15 cellular contexts compared by ENCODE assay signal in the genomic region with DNA sequence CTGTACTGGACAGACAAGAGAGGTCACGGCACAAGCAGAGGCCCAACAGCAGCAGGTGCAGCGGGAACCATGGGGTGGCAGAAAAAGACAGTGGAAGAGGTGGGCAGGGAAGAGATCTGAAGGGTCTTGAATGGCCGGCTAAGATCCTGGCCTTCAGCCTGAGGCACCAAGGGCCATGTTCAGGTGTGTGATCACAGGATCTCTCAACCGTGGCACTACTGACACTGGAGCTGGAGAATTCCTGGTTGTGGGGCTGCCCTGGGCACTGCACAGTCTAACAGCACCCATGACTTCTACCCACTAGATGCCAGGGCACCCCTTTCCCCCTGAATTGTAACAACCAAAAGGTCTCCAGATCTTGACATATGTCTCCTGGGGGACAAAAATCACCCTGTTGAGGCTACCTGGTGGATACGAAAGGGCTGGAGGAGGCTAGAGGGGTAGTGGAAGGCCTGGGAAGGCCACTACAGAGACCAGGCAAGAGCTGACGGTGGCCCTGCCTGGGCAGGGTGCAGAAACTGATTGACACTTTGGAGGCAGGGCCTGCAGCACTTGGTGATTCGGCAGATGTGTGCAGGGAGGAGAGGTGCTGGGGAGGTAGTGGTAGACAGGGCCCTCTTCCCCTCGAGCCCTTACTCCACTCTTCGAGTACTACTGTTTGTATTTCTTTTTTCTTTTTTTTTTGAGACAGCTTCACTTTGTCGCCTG. TPM values are rescaled to one million over a fixed set of nuclear protein-coding genes. Genes with fewer than 3 reads are reported as not detected.
DNase-seq lines count a peak whose midpoint lies in the region; ATAC-seq and TF ChIP-seq lines count a peak whose summit lies in the region.
"Had no signal": no experiment of that assay in that cellular context is flagged by ENCODE, and none has a peak within 500 bp of the region (broad histone marks: within the 10 kb centered on the region; RNA-seq: fewer than 3 reads in every experiment).

No MANE protein-coding gene starts in this region.

- no peak for TF ChIP-seq EP300 in sigmoid colon (IDR thresholded peaks at IDR 0.05)

- 93 to 97% methylated on average over 7 to 10 of the region's 10 CpGs for WGBS in endodermal cell (ENCODE audit: insufficient coverage in 1 of 2, insufficient read length in 1 of 2), 2 experiments
- WGBS in sigmoid colon, 2 donors, result 81 to 85% methylated on average over 10 of the region's 10 CpGs

- H3K27ac Mint-ChIP-seq in CD4-positive, CD25-positive, alpha-beta regulatory T cell, result peak overlapping the region; percentile 42 to 93 (median 73)
- peak overlapping the region; percentile 69 for H3K27ac Mint-ChIP-seq in endodermal cell

- H3K27me3 ChIP-seq in CD4-positive, CD25-positive, alpha-beta regulatory T cell (ENCODE audit: control insufficient read depth, insufficient read depth, low read length), result no peaks in the 10 kb centered on the region
- H3K27me3 ChIP-seq in OCI-LY3 (ENCODE audit: low read depth, low read length) (no peaks in the 10 kb centered on the region), endodermal cell (ENCODE audit: control insufficient read depth, insufficient read depth, low read length, poor library complexity, severe bottlenecking) (no peaks in the 10 kb centered on the region), sigmoid colon (no peaks in the 10 kb centered on the region)

- peaks cover 11% of the 10 kb centered on the region for H3K36me3 ChIP-seq in CD4-positive, CD25-positive, alpha-beta regulatory T cell (ENCODE audit: control insufficient read depth, insufficient read depth, low read length)
- H3K36me3 ChIP-seq in OCI-LY3 (replicated peaks; ENCODE audit: low read depth, low read length) (peaks cover 55% of the 10 kb centered on the region), endodermal cell (ENCODE audit: control insufficient read depth, insufficient read depth, low read length) (peaks cover 67% of the 10 kb centered on the region), sigmoid colon (peaks cover 0 to 11% (median 6%) of the 10 kb centered on the region in 4 donors)

- TF ChIP-seq POLR2A in sigmoid colon (IDR thresholded peaks at IDR 0.05), result no peak

- no peaks in the 10 kb centered on the region for H3K27me3 Mint-ChIP-seq in CD4-positive, CD25-positive, alpha-beta regulatory T cell
- no peaks in the 10 kb centered on the region for H3K27me3 Mint-ChIP-seq in endodermal cell (ENCODE audit: insufficient read depth)
- H3K27me3 Mint-ChIP-seq: activated naive CD8-positive, alpha-beta T cell treated with anti-CD3 and anti-CD28 coated beads for 36 hours had no signal

- no peak overlapping the region for H3K27ac ChIP-seq in CD4-positive, CD25-positive, alpha-beta regulatory T cell (ENCODE audit: insufficient read depth, low read length, poor library complexity, severe bottlenecking)
- H3K27ac ChIP-seq in OCI-LY3 (ENCODE audit: low read length) (peak overlapping the region; percentile 94), endodermal cell (ENCODE audit: low read depth, low read length) (no peak overlapping the region), sigmoid colon (peak overlapping the region; percentile 96 to 99 (median 98))

- H3K4me3 Mint-ChIP-seq in CD4-positive, CD25-positive, alpha-beta regulatory T cell, result peak overlapping the region in 1 of 4 donors; percentile 15
- no peak overlapping the region for H3K4me3 Mint-ChIP-seq in endodermal cell
- H3K4me3 Mint-ChIP-seq: activated naive CD8-positive, alpha-beta T cell treated with anti-CD3 and anti-CD28 coated beads for 36 hours had no signal

- peaks cover 7% of the 10 kb centered on the region for H3K36me3 Mint-ChIP-seq in CD4-positive, CD25-positive, alpha-beta regulatory T cell
- H3K36me3 Mint-ChIP-seq in endodermal cell (ENCODE audit: low read depth), result peaks cover 57% of the 10 kb centered on the region

- peaks cover 66% of the 10 kb centered on the region for H4K20me1 ChIP-seq in OCI-LY3 (ENCODE audit: insufficient read depth, low read length)

- H3K4me3 ChIP-seq in CD4-positive, CD25-positive, alpha-beta regulatory T cell (ENCODE audit: low read depth, low read length), result no peak overlapping the region
- H3K4me3 ChIP-seq in OCI-LY3 (ENCODE audit: low read length) (peak overlapping the region; percentile 7; the same call in 1 of the 2 replicates), endodermal cell (ENCODE audit: low read length) (no peak overlapping the region), sigmoid colon (no peak overlapping the region)
- H3K4me3 ChIP-seq: mucosa of descending colon had no signal

- peaks cover 15 to 77% (median 39%) of the 10 kb centered on the region in 4 donors for H3K4me1 Mint-ChIP-seq in CD4-positive, CD25-positive, alpha-beta regulatory T cell
- H3K4me1 Mint-ChIP-seq in endodermal cell, result peaks cover 25% of the 10 kb centered on the region

- no peak overlapping the region for H2AFZ ChIP-seq in OCI-LY3 (ENCODE audit: low read depth, low read length)

- H3K9me3 Mint-ChIP-seq in CD4-positive, CD25-positive, alpha-beta regulatory T cell, result no peaks in the 10 kb centered on the region
- no peaks in the 10 kb centered on the region for H3K9me3 Mint-ChIP-seq in endodermal cell
- H3K9me3 Mint-ChIP-seq: activated naive CD8-positive, alpha-beta T cell treated with anti-CD3 and anti-CD28 coated beads for 36 hours had no signal

- no peak for TF ChIP-seq CTCF in OCI-LY3 (IDR thresholded peaks at IDR 0.05; ENCODE audit: low read depth, low read length)
- no peak for TF ChIP-seq CTCF in endodermal cell (conservative IDR thresholded peaks at IDR 0.05)
- no peak for TF ChIP-seq CTCF in sigmoid colon (IDR thresholded peaks at IDR 0.05)

- peaks cover 84% of the 10 kb centered on the region for H3K79me2 ChIP-seq in OCI-LY3 (ENCODE audit: low read length)

- peaks cover 28% of the 10 kb centered on the region for H3K4me1 ChIP-seq in CD4-positive, CD25-positive, alpha-beta regulatory T cell (ENCODE audit: control insufficient read depth, insufficient read depth, low read length, poor library complexity, severe bottlenecking)
- H3K4me1 ChIP-seq in OCI-LY3 (ENCODE audit: low read length), result peaks cover 99% of the 10 kb centered on the region
- H3K4me1 ChIP-seq in endodermal cell (ENCODE audit: control insufficient read depth, insufficient read depth, low read length), result peaks cover 8% of the 10 kb centered on the region
- peaks cover 0 to 96% (median 89%) of the 10 kb centered on the region in 4 donors for H3K4me1 ChIP-seq in sigmoid colon

- DNase-seq in CD4-positive, CD25-positive, alpha-beta regulatory T cell, result no peak
- no peak for DNase-seq in endodermal cell
- no peak for DNase-seq in sigmoid colon
- DNase-seq in stimulated activated CD4-positive, alpha-beta T cell treated with anti-CD3 and anti-CD28 coated beads, Interleukin-4, amount 100 ng/mL, for 4 hours, result no peak
- no peak for DNase-seq in DMS153 treated with DMSO at 0.1 percent for 48 hours (lab: John Stamatoyannopoulos, UW; ENCODE audit: unreplicated experiment)
- DNase-seq: activated CD4-positive, alpha-beta T cell treated with anti-CD3 and anti-CD28 coated beads for 4 hours; activated naive CD8-positive, alpha-beta T cell treated with anti-CD3 and anti-CD28 coated beads for 36 hours; effector CD4-positive, alpha-beta T cell; hypothalamus; mucosa of descending colon; NCI-H1105 treated with DMSO at 0.1 percent for 48 hours had no signal

- intact Hi-C loops in sigmoid colon (cut with DNase I), result no loop called here

- H3K9ac ChIP-seq in OCI-LY3 (ENCODE audit: low read length), result peak overlapping the region; percentile 26; the same call in 1 of the 2 replicates
- no peak overlapping the region for H3K9ac ChIP-seq in endodermal cell (ENCODE audit: extremely low read depth, low read length, poor library complexity, severe bottlenecking)

- no peak for ATAC-seq in CD4-positive, CD25-positive, alpha-beta regulatory T cell (ENCODE audit: low read depth in 2 of 2)
- no peak for ATAC-seq in HG03469 (IDR thresholded peaks at IDR 0.05; ENCODE audit: unreplicated experiment)
- no peak for ATAC-seq in GM18867 (IDR thresholded peaks at IDR 0.05; ENCODE audit: unreplicated experiment)
- ATAC-seq: mucosa of descending colon, sciatic nerve had no signal

- H3K9me3 ChIP-seq in CD4-positive, CD25-positive, alpha-beta regulatory T cell (ENCODE audit: control insufficient read depth in 2 of 2, low read length in 2 of 2), result no peaks in the 10 kb centered on the region
- H3K9me3 ChIP-seq in OCI-LY3 (ENCODE audit: insufficient read depth, low read length), result no peaks in the 10 kb centered on the region
- no peaks in the 10 kb centered on the region for H3K9me3 ChIP-seq in endodermal cell (ENCODE audit: control insufficient read depth, low read length)
- no peaks in the 10 kb centered on the region for H3K9me3 ChIP-seq in sigmoid colon
- H3K9me3 ChIP-seq: mucosa of descending colon had no signal

- peak overlapping the region; percentile 68 for H3K4me2 ChIP-seq in OCI-LY3 (ENCODE audit: low read length)

RNA-seq across cellular contexts. Expression of gene CSNK1E, which starts 8.3 kb away (rescaled TPM):
- 154 TPM for total RNA-seq in CD4-positive, CD25-positive, alpha-beta regulatory T cell
- polyA plus RNA-seq in CD4-positive, CD25-positive, alpha-beta regulatory T cell, result 10 to 100 TPM in 2 of 4 donors, 1 to 10 TPM in 2; 7.4 to 12.4 (median 9.5) TPM
- 100 to 1,000 TPM; 224 to 229 TPM for total RNA-seq in endodermal cell
- polyA plus RNA-seq in endodermal cell (2013, experiment 1 of 2), result 167 TPM
- 148 TPM for polyA plus RNA-seq in endodermal cell (2013, experiment 2 of 2)
- total RNA-seq in sigmoid colon, result 100 to 1,000 TPM in 1 of 4 donors, 10 to 100 TPM in 3; 60.6 to 116 (median 73.3) TPM
- 10 to 100 TPM; 33.6 to 82.8 (median 35.1) TPM for polyA plus RNA-seq in sigmoid colon

RNA-seq across cellular contexts. Expression of gene TMEM184B, which starts 36.1 kb away (rescaled TPM):
- 31.3 TPM for total RNA-seq in CD4-positive, CD25-positive, alpha-beta regulatory T cell
- 1 to 10 TPM; 7.2 to 8.2 (median 7.7) TPM for polyA plus RNA-seq in CD4-positive, CD25-positive, alpha-beta regulatory T cell
- 10 to 100 TPM; 55.4 to 57.6 TPM for total RNA-seq in endodermal cell
- polyA plus RNA-seq in endodermal cell (2013, experiment 1 of 2), result 56.1 TPM
- 47.2 TPM for polyA plus RNA-seq in endodermal cell (2013, experiment 2 of 2)
- 10 to 100 TPM; 42.6 to 96.4 (median 68.1) TPM for total RNA-seq in sigmoid colon
- 10 to 100 TPM in 1 of 3 donors, 1 to 10 TPM in 2; 7.2 to 34.3 (median 8.1) TPM for polyA plus RNA-seq in sigmoid colon

Comparison
In these comparisons a context has a peak if more than half of its experiments do, and no peak if none do; other contexts are left out.
1. H3K27ac ChIP-seq: peak in OCI-LY3 (single experiment) and sigmoid colon (4 of 4); none in CD4-positive, CD25-positive, alpha-beta regulatory T cell (single experiment) and endodermal cell (single experiment).